21 cellular contexts compared by ENCODE assay signal in genomic region chr1:91749690-91750335, GRCh38.
A peak's percentile ranks its signal among the peaks of the same experiment; 100 is the strongest.
DNase-seq lines count a peak whose midpoint lies in the region; FAIRE-seq and TF ChIP-seq lines count a peak whose summit lies in the region.
"Had no signal": no experiment of that assay in that cellular context is flagged by ENCODE, and none has a peak within 500 bp of the region (broad histone marks: within the 10 kb centered on the region; RNA-seq: fewer than 3 reads in every experiment).

No MANE protein-coding gene starts in this region.

- H3K27ac ChIP-seq in mammary epithelial cell (ENCODE audit: insufficient read depth, low read depth, low read length), result no peak overlapping the region
- peak overlapping the region; percentile 47 to 84 (median 70) for H3K27ac ChIP-seq in tibial nerve
- H3K27ac ChIP-seq in kidney (ENCODE audit: low read depth in 2 of 2, low read length in 2 of 2), result no peak overlapping the region
- H3K27ac ChIP-seq: brain microvascular endothelial cell had no signal

- BruUV-seq in MCF 10A (replicated peaks; lab: Mats Ljungman, UMichigan), result no TSS peak
- BruUV-seq in mammary epithelial cell (replicated peaks; lab: Mats Ljungman, UMichigan), result no TSS peak

- H3K4me1 ChIP-seq in mammary epithelial cell (ENCODE audit: insufficient read depth, low read length) (no peaks in the 10 kb centered on the region), tibial nerve (peaks cover 7 to 97% (median 46%) of the 10 kb centered on the region in 4 donors), kidney (ENCODE audit: control insufficient read depth in 1 of 2, insufficient read depth in 1 of 2, low read depth in 1 of 2, low read length in 2 of 2) (peaks cover 3 to 19% of the 10 kb centered on the region in 2 donors)

- H3K9ac ChIP-seq in mammary epithelial cell (ENCODE audit: insufficient read depth, low read length) (no peak overlapping the region), kidney (ENCODE audit: low read length in 2 of 2) (no peak overlapping the region)

- H3K9me3 ChIP-seq in mammary epithelial cell (replicated peaks; ENCODE audit: insufficient read depth, low read length), result peaks cover 15% of the 10 kb centered on the region
- H3K9me3 ChIP-seq in tibial nerve, result peaks cover 0 to 4% (median 0%) of the 10 kb centered on the region in 4 donors
- no peaks in the 10 kb centered on the region for H3K9me3 ChIP-seq in kidney (ENCODE audit: control insufficient read depth in 1 of 2, low read length in 2 of 2)

- no peaks in the 10 kb centered on the region for H3K79me2 ChIP-seq in mammary epithelial cell (ENCODE audit: insufficient read depth, low read length)

- H2AFZ ChIP-seq in mammary epithelial cell (ENCODE audit: low read depth, low read length), result no peak overlapping the region
- H2AFZ ChIP-seq: GM23338 had no signal

- no peak overlapping the region for H3K4me3 ChIP-seq in mammary epithelial cell (replicated peaks in 1 of 3; ENCODE audit: insufficient read depth in 1 of 3, low read depth in 2 of 3, low read length in 3 of 3)
- H3K4me3 ChIP-seq in tibial nerve, result no peak overlapping the region
- H3K4me3 ChIP-seq in kidney (ENCODE audit: low read length in 2 of 2), result no peak overlapping the region
- H3K4me3 ChIP-seq: GM23338 had no signal

- intact Hi-C loops in MCF 10A (cut with micrococcal nuclease), result no loop called here
- intact Hi-C loops in mammary epithelial cell (cut with micrococcal nuclease), result no loop called here
- intact Hi-C loops in kidney (cut with DNase I), result no loop called here

- H4K20me1 ChIP-seq in mammary epithelial cell (ENCODE audit: insufficient read depth, low read length), result no peaks in the 10 kb centered on the region

- H3K27ac Mint-ChIP-seq in MCF 10A (ENCODE audit: low read depth, unreplicated experiment), result peak overlapping the region; percentile 61
- peak overlapping the region; percentile 83 for H3K27ac Mint-ChIP-seq in osteocyte (ENCODE audit: unreplicated experiment)
- H3K27ac Mint-ChIP-seq: activated naive CD4-positive, alpha-beta T cell treated with anti-CD3 and anti-CD28 coated beads, Interleukin-2, amount 50 U/mL, for 24 hours; CD14-positive monocyte; GM23338 had no signal

- POLR2A ChIA-PET in MCF 10A (lab: Yijun Ruan, JAX), result interaction anchor here (1.1 to 3.8 kb wide), 2 partner anchors 13 to 221 kb away, joined by 3 to 18 read pairs; no protein-coding TSS in a partner anchor

- TF ChIP-seq CTCF in MCF 10A (IDR thresholded peaks at IDR 0.05; ENCODE audit: unreplicated experiment) (no peak), mammary epithelial cell (conservative IDR thresholded peaks at IDR 0.05 in 1 of 2, IDR thresholded peaks at IDR 0.05 in 1 of 2; ENCODE audit: extremely low read depth in 1 of 2, insufficient read depth in 1 of 2, low read depth in 1 of 2, low read length in 2 of 2) (no peak), osteocyte (IDR thresholded peaks at IDR 0.05) (no peak), tibial nerve (IDR thresholded peaks at IDR 0.05) (no peak), kidney (IDR thresholded peaks at IDR 0.05; ENCODE audit: borderline replicate concordance, extremely low read depth, insufficient read depth) (no peak)

- FAIRE-seq in kidney (lab: Jason Lieb, UNC), result no peak

- H3K36me3 ChIP-seq in mammary epithelial cell (ENCODE audit: insufficient read depth, low read length) (no peaks in the 10 kb centered on the region), tibial nerve (peaks cover 0 to 6% (median 0%) of the 10 kb centered on the region in 3 donors), kidney (ENCODE audit: control insufficient read depth in 1 of 2, insufficient read depth in 2 of 2, low read length in 2 of 2) (peaks cover 0 to 1% of the 10 kb centered on the region in 2 donors)
- H3K36me3 ChIP-seq: brain microvascular endothelial cell had no signal

- in situ Hi-C loops in mammary epithelial cell (cut with MboI; ENCODE audit: low sequenced_read_pairs in 2 of 2), result no loop called here

- 88% methylated on average over 6 of the region's 8 CpGs for WGBS in mammary epithelial cell (ENCODE audit: low coverage, missing lambda C conversion rate)
- 64 to 65% methylated on average over 8 of the region's 8 CpGs for WGBS in tibial nerve, 2 donors

- H3K4me2 ChIP-seq in mammary epithelial cell (ENCODE audit: insufficient read depth, low read depth, low read length), result no peak overlapping the region
- H3K4me2 ChIP-seq: GM23338 had no signal

- DNase-seq in MCF 10A (ENCODE audit: unreplicated experiment), result no peak
- no peak for DNase-seq in mammary epithelial cell
- DNase-seq in fibroblast of gingiva (ENCODE audit: low read depth), result peak; percentile 82
- DNase-seq in osteocyte (ENCODE audit: extremely low spot score, unreplicated experiment), result no peak
- peak; percentile 55 to 61 for DNase-seq in tibial nerve (ENCODE audit: low spot score in 2 of 2)
- no peak for DNase-seq in NOMO-1 treated with DMSO at 0.1 percent for 48 hours (lab: John Stamatoyannopoulos, UW; ENCODE audit: unreplicated experiment)
- DNase-seq in DMS79 (lab: John Stamatoyannopoulos, UW), result no peak
- no peak for DNase-seq in kidney
- DNase-seq: activated CD4-positive, alpha-beta T cell treated with anti-CD3 and anti-CD28 coated beads, Interleukin-2, amount 50 U/mL, for 1 hour; brain microvascular endothelial cell; dermis blood vessel endothelial cell; DMS153; IMR-90; midbrain; NCI-H187 treated with DMSO at 0.1 percent for 48 hours; NCI-H69; stimulated activated CD4-positive, alpha-beta T cell treated with anti-CD3 and anti-CD28 coated beads, Interleukin-4, amount 100 ng/mL, for 4 hours; stimulated activated CD8-positive, alpha-beta memory T cell treated with anti-CD3 and anti-CD28 coated beads, Interleukin-4, amount 100 ng/mL, for 48 hours had no signal

- H3K27me3 Mint-ChIP-seq in MCF 10A (ENCODE audit: insufficient read depth, unreplicated experiment) (no peaks in the 10 kb centered on the region), osteocyte (ENCODE audit: unreplicated experiment) (no peaks in the 10 kb centered on the region)
- H3K27me3 Mint-ChIP-seq: activated naive CD4-positive, alpha-beta T cell treated with anti-CD3 and anti-CD28 coated beads, Interleukin-2, amount 50 U/mL, for 24 hours had no signal

- H3K9me3 Mint-ChIP-seq in MCF 10A (ENCODE audit: unreplicated experiment) (no peaks in the 10 kb centered on the region), osteocyte (ENCODE audit: unreplicated experiment) (peaks cover 12% of the 10 kb centered on the region)
- H3K9me3 Mint-ChIP-seq: activated naive CD4-positive, alpha-beta T cell treated with anti-CD3 and anti-CD28 coated beads, Interleukin-2, amount 50 U/mL, for 24 hours had no signal

- TF ChIP-seq EP300 in tibial nerve (IDR thresholded peaks at IDR 0.05), result peak in 1 of 2 donors; percentile 81

- H3K27me3 ChIP-seq in mammary epithelial cell (ENCODE audit: insufficient read depth, low read length), result no peaks in the 10 kb centered on the region
- no peaks in the 10 kb centered on the region for H3K27me3 ChIP-seq in tibial nerve
- H3K27me3 ChIP-seq: brain microvascular endothelial cell had no signal

- dilution Hi-C loops in mammary epithelial cell (cut with HindIII; ENCODE audit: low sequenced_read_pairs), result no loop called here

- H3K4me3 Mint-ChIP-seq in MCF 10A (ENCODE audit: unreplicated experiment), result no peak overlapping the region
- no peak overlapping the region for H3K4me3 Mint-ChIP-seq in osteocyte (ENCODE audit: unreplicated experiment)
- H3K4me3 Mint-ChIP-seq: activated naive CD4-positive, alpha-beta T cell treated with anti-CD3 and anti-CD28 coated beads, Interleukin-2, amount 50 U/mL, for 24 hours; CD14-positive monocyte; GM23338 had no signal

- CTCF ChIA-PET in MCF 10A (lab: Yijun Ruan, JAX), result interaction anchor here (0.6 to 1.2 kb wide), 2 partner anchors 10 to 185 kb away, joined by 3 to 4 read pairs; no protein-coding TSS in a partner anchor
- CTCF ChIA-PET in mammary epithelial cell (lab: Charles Lee; ENCODE audit: low non-redundant PET), result no interaction called here

- H3K36me3 Mint-ChIP-seq in MCF 10A (ENCODE audit: insufficient read depth, unreplicated experiment), result peaks cover 28% of the 10 kb centered on the region
- peaks cover 21% of the 10 kb centered on the region for H3K36me3 Mint-ChIP-seq in osteocyte (ENCODE audit: unreplicated experiment)
- H3K36me3 Mint-ChIP-seq: CD14-positive monocyte had no signal

- peaks cover 29% of the 10 kb centered on the region for H3K4me1 Mint-ChIP-seq in MCF 10A (ENCODE audit: insufficient read depth, unreplicated experiment)
- peaks cover 65% of the 10 kb centered on the region for H3K4me1 Mint-ChIP-seq in osteocyte (ENCODE audit: unreplicated experiment)
- H3K4me1 Mint-ChIP-seq: CD14-positive monocyte had no signal

- no peak for TF ChIP-seq POLR2A in tibial nerve (IDR thresholded peaks at IDR 0.05)

Comparison
In these comparisons a context has a peak if more than half of its experiments do, and no peak if none do; other contexts are left out.
1. DNase-seq: peak in fibroblast of gingiva (single experiment) and tibial nerve (2 of 2); none in MCF 10A (single experiment), mammary epithelial cell (single experiment), osteocyte (single experiment), NOMO-1 treated with DMSO at 0.1 percent for 48 hours (single experiment), DMS79 (single experiment) and kidney (single experiment).
2. H3K27ac ChIP-seq: peak in tibial nerve (4 of 4); none in mammary epithelial cell (single experiment) and kidney (0 of 2).